ENCODE assay signal across 8 cellular contexts in genomic region chr1:24070821-24071393, GRCh38. TPM values are rescaled to one million over a fixed set of nuclear protein-coding genes. Genes with fewer than 3 reads are reported as not detected.
A peak's percentile ranks its signal among the peaks of the same experiment; 100 is the strongest.
DNase-seq lines count a peak whose midpoint lies in the region; ATAC-seq and TF ChIP-seq lines count a peak whose summit lies in the region.

No MANE protein-coding gene starts in this region.

- H3K27ac ChIP-seq in left ventricle myocardium inferior (replicated peaks) = peak overlapping the region; percentile 78

- H3K4me1 ChIP-seq in left ventricle myocardium inferior = peaks cover 68% of the 10 kb centered on the region

- intact Hi-C loops in left ventricle myocardium inferior (cut with micrococcal nuclease) = no loop called here

- H3K27me3 ChIP-seq in left ventricle myocardium inferior (ENCODE audit: low read depth) = no peaks in the 10 kb centered on the region

- peak; percentile 81 for DNase-seq in GM12865 (ENCODE audit: low read depth)
- DNase-seq in NCI-H128 (lab: John Stamatoyannopoulos, UW; ENCODE audit: unreplicated experiment) = peak; percentile 70
- DNase-seq in SW 1271 (lab: John Stamatoyannopoulos, UW) = peak; percentile 34 to 70
- peak; percentile 54 for DNase-seq in activated naive CD8-positive, alpha-beta T cell treated with anti-CD3 and anti-CD28 coated beads, Interleukin-2, amount 50 U/mL, for 16 hours (ENCODE audit: low read depth, low spot score)
- DNase-seq in left ventricle myocardium inferior = peak; percentile 72
- DNase-seq in putamen (ENCODE audit: low spot score) = peak; percentile 42

- H3K36me3 ChIP-seq in left ventricle myocardium inferior = peaks cover 40% of the 10 kb centered on the region

- no peaks in the 10 kb centered on the region for H3K9me3 ChIP-seq in left ventricle myocardium inferior (replicated peaks)

- no peak overlapping the region for H3K4me3 ChIP-seq in GM12865 (ENCODE audit: low read depth, low read length)
- H3K4me3 ChIP-seq in left ventricle myocardium inferior = peak overlapping the region; percentile 3

- ATAC-seq in GM19328 (IDR thresholded peaks at IDR 0.05; ENCODE audit: unreplicated experiment) (no peak), HG03135 (IDR thresholded peaks at IDR 0.05; ENCODE audit: unreplicated experiment) (no peak)

- TF ChIP-seq CTCF in GM12865 (IDR thresholded peaks at IDR 0.05; ENCODE audit: insufficient read depth, low read depth, low read length, missing control alignments) (peak; percentile 88), left ventricle myocardium inferior (IDR thresholded peaks at IDR 0.05; ENCODE audit: borderline replicate concordance) (peak; percentile 93)

RNA-seq across cellular contexts. Expression of gene MYOM3, which starts 41.0 kb away (rescaled TPM):
- 440 TPM for total RNA-seq in left ventricle myocardium inferior
